Comparison of ENCODE assay signal across 13 cellular contexts in the genomic region with DNA sequence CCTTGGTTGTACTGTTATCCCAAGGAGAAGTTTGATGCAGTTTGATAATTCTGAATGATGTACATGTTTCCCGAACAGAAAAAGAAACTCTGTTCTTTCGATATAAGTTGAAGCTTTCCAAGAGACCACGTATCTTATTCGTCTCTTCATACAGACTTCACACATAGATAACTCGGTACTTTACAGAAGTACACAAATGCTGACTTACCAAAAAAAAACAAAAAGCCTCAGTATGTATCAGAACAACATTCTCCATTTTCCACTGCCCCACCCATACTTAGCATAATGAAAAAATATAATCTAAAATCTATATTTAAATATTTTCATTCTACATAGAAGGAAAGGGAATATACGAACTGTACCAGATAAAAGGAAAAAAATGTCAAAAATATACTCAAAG. TPM values are rescaled to one million over a fixed set of nuclear protein-coding genes. Genes with fewer than 3 reads are reported as not detected.
DNase-seq lines count a peak whose midpoint lies in the region; ATAC-seq and TF ChIP-seq lines count a peak whose summit lies in the region.
"Had no signal": no experiment of that assay in that cellular context is flagged by ENCODE, and none has a peak within 500 bp of the region (broad histone marks: within the 10 kb centered on the region; RNA-seq: fewer than 3 reads in every experiment).

No MANE protein-coding gene starts in this region.

- no TSS peak for BruUV-seq in mammary epithelial cell (replicated peaks; lab: Mats Ljungman, UMichigan)

- H2AFZ ChIP-seq in DND-41 (ENCODE audit: low read depth, low read length) (no peak overlapping the region), mammary epithelial cell (ENCODE audit: low read depth, low read length) (no peak overlapping the region)

- TF ChIP-seq CTCF in DND-41 (IDR thresholded peaks at IDR 0.05; ENCODE audit: borderline replicate concordance, extremely low read depth, low read length, poor library complexity, severe bottlenecking) = no peak
- TF ChIP-seq CTCF in mammary epithelial cell (conservative IDR thresholded peaks at IDR 0.05 in 1 of 2, IDR thresholded peaks at IDR 0.05 in 1 of 2; ENCODE audit: extremely low read depth in 1 of 2, insufficient read depth in 1 of 2, low read depth in 1 of 2, low read length in 2 of 2) = no peak
- TF ChIP-seq CTCF in neural crest cell (conservative IDR thresholded peaks at IDR 0.05) = no peak

- intact Hi-C loops in mammary epithelial cell (cut with micrococcal nuclease) = loop anchor here (1.0 kb wide), 1 partner anchor 21 kb away; no protein-coding TSS in a partner anchor

- CTCF ChIA-PET in mammary epithelial cell (lab: Charles Lee; ENCODE audit: low non-redundant PET) = no interaction called here

- H3K36me3 Mint-ChIP-seq in IgD-negative memory B cell = peaks cover 8% of the 10 kb centered on the region
- H3K36me3 Mint-ChIP-seq in neural crest cell (ENCODE audit: low read depth) = no peaks in the 10 kb centered on the region

- H3K27ac Mint-ChIP-seq in IgD-negative memory B cell (peak overlapping the region in 2 of 3 donors; percentile 6 to 49), neural crest cell (ENCODE audit: unreplicated experiment) (no peak overlapping the region)

- H3K27me3 ChIP-seq in DND-41 (ENCODE audit: insufficient read depth, low read length, poor library complexity) (no peaks in the 10 kb centered on the region), mammary epithelial cell (ENCODE audit: insufficient read depth, low read length) (no peaks in the 10 kb centered on the region), H7 (ENCODE audit: control insufficient read depth, insufficient read depth, low read length) (no peaks in the 10 kb centered on the region)
- H3K27me3 ChIP-seq: pancreas, thyroid gland had no signal

- H3K9me3 Mint-ChIP-seq in IgD-negative memory B cell = peaks cover 0 to 1% (median 0%) of the 10 kb centered on the region in 3 donors
- H3K9me3 Mint-ChIP-seq in neural crest cell = no peaks in the 10 kb centered on the region

- peaks cover 62% of the 10 kb centered on the region for H4K20me1 ChIP-seq in DND-41 (ENCODE audit: insufficient read depth, low read length)
- peaks cover 6% of the 10 kb centered on the region for H4K20me1 ChIP-seq in mammary epithelial cell (ENCODE audit: insufficient read depth, low read length)

- in situ Hi-C loops in mammary epithelial cell (cut with MboI; ENCODE audit: low sequenced_read_pairs in 2 of 2) = no loop called here

- H3K36me3 ChIP-seq in DND-41 (ENCODE audit: insufficient read depth, low read length) = no peaks in the 10 kb centered on the region; the same call in 1 of the 2 replicates
- no peaks in the 10 kb centered on the region for H3K36me3 ChIP-seq in mammary epithelial cell (ENCODE audit: insufficient read depth, low read length)
- H3K36me3 ChIP-seq in H7 (replicated peaks; ENCODE audit: control insufficient read depth, insufficient read depth, low read length) = no peaks in the 10 kb centered on the region
- H3K36me3 ChIP-seq: pancreas, thyroid gland had no signal

- WGBS in mammary epithelial cell (ENCODE audit: low coverage, missing lambda C conversion rate) = 78% methylated on average over 6 of the region's 6 CpGs

- H3K27ac ChIP-seq in DND-41 (ENCODE audit: low read length) (no peak overlapping the region), mammary epithelial cell (ENCODE audit: insufficient read depth, low read depth, low read length) (peak overlapping the region; percentile 83)
- H3K27ac ChIP-seq: pancreas, thyroid gland had no signal

- ATAC-seq in DND-41 (ENCODE audit: insufficient read depth, low read depth) = no peak
- ATAC-seq: pancreas had no signal

- H3K9me3 ChIP-seq in DND-41 (ENCODE audit: insufficient read depth, low read length, severe bottlenecking) (no peaks in the 10 kb centered on the region), mammary epithelial cell (replicated peaks; ENCODE audit: insufficient read depth, low read length) (no peaks in the 10 kb centered on the region)
- H3K9me3 ChIP-seq: pancreas, thyroid gland had no signal

- H3K4me1 Mint-ChIP-seq in IgD-negative memory B cell (peaks cover 31 to 51% (median 48%) of the 10 kb centered on the region in 3 donors), neural crest cell (peaks cover 46% of the 10 kb centered on the region)

- H3K27me3 Mint-ChIP-seq in IgD-negative memory B cell = no peaks in the 10 kb centered on the region
- H3K27me3 Mint-ChIP-seq in neural crest cell (ENCODE audit: low read depth) = no peaks in the 10 kb centered on the region

- H3K4me2 ChIP-seq in DND-41 (ENCODE audit: insufficient read depth, low read length) = peak overlapping the region; percentile 72
- H3K4me2 ChIP-seq in mammary epithelial cell (ENCODE audit: insufficient read depth, low read depth, low read length) = peak overlapping the region; percentile 79

- dilution Hi-C loops in mammary epithelial cell (cut with HindIII; ENCODE audit: low sequenced_read_pairs) = no loop called here

- H3K4me3 Mint-ChIP-seq in IgD-negative memory B cell (peak overlapping the region in 2 of 4 donors; percentile 63 to 86), neural crest cell (peak overlapping the region; percentile 91)

- H3K4me1 ChIP-seq in DND-41 (ENCODE audit: insufficient read depth, low read length) = peaks cover 39% of the 10 kb centered on the region
- H3K4me1 ChIP-seq in mammary epithelial cell (ENCODE audit: insufficient read depth, low read length) = peaks cover 13% of the 10 kb centered on the region

- DNase-seq in DND-41 = no peak
- no peak for DNase-seq in mammary epithelial cell
- no peak for DNase-seq in neural crest cell (ENCODE audit: low read depth, low spot score)
- no peak for DNase-seq in H7
- no peak for DNase-seq in NCI-H2196 (lab: John Stamatoyannopoulos, UW; ENCODE audit: unreplicated experiment)
- DNase-seq in GM19240 (ENCODE audit: insufficient read length, low spot score) = no peak
- no peak for DNase-seq in Ammon's horn (ENCODE audit: low spot score)
- DNase-seq: activated CD4-positive, alpha-beta T cell treated with anti-CD3 and anti-CD28 coated beads, Interleukin-2, amount 50 U/mL, for 4 hours; aorta; DMS 273 treated with DMSO at 0.1 percent for 48 hours; pancreas; thyroid gland had no signal

- H3K4me3 ChIP-seq in DND-41 (ENCODE audit: low read depth in 1 of 2, low read length in 2 of 2) = peak overlapping the region in 1 of 2 experiments; percentile 86; a peak in 2 of 4 replicates
- peak overlapping the region in 2 of 3 experiments; percentile 90 to 99 for H3K4me3 ChIP-seq in mammary epithelial cell (replicated peaks in 1 of 3; ENCODE audit: insufficient read depth in 1 of 3, low read depth in 2 of 3, low read length in 3 of 3)
- H3K4me3 ChIP-seq in H7 (ENCODE audit: insufficient read depth, low read depth, low read length) = no peak overlapping the region
- H3K4me3 ChIP-seq: thyroid gland had no signal

- peaks cover 81% of the 10 kb centered on the region for H3K79me2 ChIP-seq in DND-41 (ENCODE audit: insufficient read depth, low read length)
- H3K79me2 ChIP-seq in mammary epithelial cell (ENCODE audit: insufficient read depth, low read length) = peaks cover 76% of the 10 kb centered on the region

- H3K9ac ChIP-seq in DND-41 (ENCODE audit: low read depth, low read length) (peak overlapping the region; percentile 77), mammary epithelial cell (ENCODE audit: insufficient read depth, low read length) (peak overlapping the region; percentile 83)

RNA-seq across cellular contexts. Expression of a gene that starts 2.2 kb away (rescaled TPM):
- polyA plus RNA-seq in IgD-negative memory B cell (22.1 TPM), mammary epithelial cell (28.4 TPM)
- total RNA-seq in mammary epithelial cell (10 to 100 TPM; 40.8 to 43.1 TPM), neural crest cell (40.2 and 42.7 TPM in 2 replicates)
- polyA minus RNA-seq in mammary epithelial cell = 46.6 TPM
- 41.5 and 45.0 TPM in 2 replicates for total RNA-seq in H7 (2014; rRNA removed; shearing (Covaris generic))

RNA-seq across cellular contexts. Expression of a gene that starts 47.7 kb away (rescaled TPM):
- polyA plus RNA-seq in IgD-negative memory B cell = not detected
- total RNA-seq in mammary epithelial cell = not detected
- 0.03 TPM for polyA plus RNA-seq in mammary epithelial cell
- polyA minus RNA-seq in mammary epithelial cell = not detected
- 2.7 and 3.4 TPM in 2 replicates for total RNA-seq in neural crest cell
- total RNA-seq in H7 (2014; rRNA removed; shearing (Covaris generic)) = 1.1 and 2.7 TPM in 2 replicates
